Comparison of ENCODE assay signal across 1 cellular context in the genomic region with DNA sequence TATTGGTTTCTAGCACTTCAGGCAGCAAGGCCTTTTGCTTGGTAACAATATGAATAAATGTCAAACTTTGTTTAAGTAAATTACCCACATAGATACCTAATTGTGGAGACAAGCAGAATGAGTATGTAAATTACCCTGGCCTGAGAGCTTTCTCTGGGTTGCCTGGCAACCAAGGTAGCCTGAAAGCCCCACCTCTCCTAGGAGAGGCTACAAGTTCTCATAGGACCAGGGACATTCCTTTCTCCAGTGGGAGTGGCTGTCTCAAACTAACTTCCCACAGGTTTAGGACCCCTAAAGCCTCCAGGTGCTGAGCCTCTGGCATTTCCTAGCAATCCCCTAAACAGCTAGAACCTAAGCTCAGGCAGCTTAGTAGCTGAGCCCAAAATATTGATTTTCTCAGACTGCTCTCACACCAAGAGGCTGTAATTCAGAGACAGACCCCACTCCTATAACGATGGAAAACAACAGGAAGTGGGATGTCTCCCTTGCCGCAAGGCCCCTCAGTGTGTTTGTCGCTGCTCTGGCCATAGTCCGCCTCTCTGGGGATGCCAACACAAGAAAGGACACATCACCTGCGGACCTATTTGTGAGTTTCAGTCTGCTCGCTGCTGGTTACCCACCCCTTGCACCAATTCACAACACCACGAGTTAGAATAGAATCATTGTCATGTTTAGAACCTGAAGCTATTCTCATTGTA.
TF ChIP-seq lines count a peak whose summit lies in the region.

No MANE protein-coding gene starts in this region.

TF ChIP-seq in SK-N-SH, 30 proteins besides CTCF, POLR2A, EP300 and RAD21 (continued from another document):
- TF ChIP-seq, protein P1, sequence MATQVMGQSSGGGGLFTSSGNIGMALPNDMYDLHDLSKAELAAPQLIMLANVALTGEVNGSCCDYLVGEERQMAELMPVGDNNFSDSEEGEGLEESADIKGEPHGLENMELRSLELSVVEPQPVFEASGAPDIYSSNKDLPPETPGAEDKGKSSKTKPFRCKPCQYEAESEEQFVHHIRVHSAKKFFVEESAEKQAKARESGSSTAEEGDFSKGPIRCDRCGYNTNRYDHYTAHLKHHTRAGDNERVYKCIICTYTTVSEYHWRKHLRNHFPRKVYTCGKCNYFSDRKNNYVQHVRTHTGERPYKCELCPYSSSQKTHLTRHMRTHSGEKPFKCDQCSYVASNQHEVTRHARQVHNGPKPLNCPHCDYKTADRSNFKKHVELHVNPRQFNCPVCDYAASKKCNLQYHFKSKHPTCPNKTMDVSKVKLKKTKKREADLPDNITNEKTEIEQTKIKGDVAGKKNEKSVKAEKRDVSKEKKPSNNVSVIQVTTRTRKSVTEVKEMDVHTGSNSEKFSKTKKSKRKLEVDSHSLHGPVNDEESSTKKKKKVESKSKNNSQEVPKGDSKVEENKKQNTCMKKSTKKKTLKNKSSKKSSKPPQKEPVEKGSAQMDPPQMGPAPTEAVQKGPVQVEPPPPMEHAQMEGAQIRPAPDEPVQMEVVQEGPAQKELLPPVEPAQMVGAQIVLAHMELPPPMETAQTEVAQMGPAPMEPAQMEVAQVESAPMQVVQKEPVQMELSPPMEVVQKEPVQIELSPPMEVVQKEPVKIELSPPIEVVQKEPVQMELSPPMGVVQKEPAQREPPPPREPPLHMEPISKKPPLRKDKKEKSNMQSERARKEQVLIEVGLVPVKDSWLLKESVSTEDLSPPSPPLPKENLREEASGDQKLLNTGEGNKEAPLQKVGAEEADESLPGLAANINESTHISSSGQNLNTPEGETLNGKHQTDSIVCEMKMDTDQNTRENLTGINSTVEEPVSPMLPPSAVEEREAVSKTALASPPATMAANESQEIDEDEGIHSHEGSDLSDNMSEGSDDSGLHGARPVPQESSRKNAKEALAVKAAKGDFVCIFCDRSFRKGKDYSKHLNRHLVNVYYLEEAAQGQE (IDR thresholded peaks at IDR 0.05; ENCODE audit: low read depth, low read length), result no peak
- no peak for TF ChIP-seq SMC3 (IDR thresholded peaks at IDR 0.05; ENCODE audit: low read depth, low read length)
- TF ChIP-seq YY1 (IDR thresholded peaks at IDR 0.05; ENCODE audit: low read depth), result no peak
- TF ChIP-seq, protein P2, sequence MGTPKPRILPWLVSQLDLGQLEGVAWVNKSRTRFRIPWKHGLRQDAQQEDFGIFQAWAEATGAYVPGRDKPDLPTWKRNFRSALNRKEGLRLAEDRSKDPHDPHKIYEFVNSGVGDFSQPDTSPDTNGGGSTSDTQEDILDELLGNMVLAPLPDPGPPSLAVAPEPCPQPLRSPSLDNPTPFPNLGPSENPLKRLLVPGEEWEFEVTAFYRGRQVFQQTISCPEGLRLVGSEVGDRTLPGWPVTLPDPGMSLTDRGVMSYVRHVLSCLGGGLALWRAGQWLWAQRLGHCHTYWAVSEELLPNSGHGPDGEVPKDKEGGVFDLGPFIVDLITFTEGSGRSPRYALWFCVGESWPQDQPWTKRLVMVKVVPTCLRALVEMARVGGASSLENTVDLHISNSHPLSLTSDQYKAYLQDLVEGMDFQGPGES (IDR thresholded peaks at IDR 0.05; ENCODE audit: low read depth, low read length), result no peak
- TF ChIP-seq FOXJ3 (CRISPR knock-in tag; IDR thresholded peaks at IDR 0.05), result no peak
- TF ChIP-seq RCOR1 (IDR thresholded peaks at IDR 0.05; ENCODE audit: low read length), result no peak
- no peak for TF ChIP-seq TCF12 (IDR thresholded peaks at IDR 0.05)
